1 cellular context compared by ENCODE assay signal in genomic region chr2:235766206-235766794, GRCh38.
TF ChIP-seq lines count a peak whose summit lies in the region.

No MANE protein-coding gene starts in this region.

TF ChIP-seq in H1, 55 proteins besides CTCF, POLR2A, EP300 and RAD21 (continued from another document):
- TF ChIP-seq CHD7 (IDR thresholded peaks at IDR 0.05; ENCODE audit: insufficient replicate concordance, low read length) (no peak), RFX5 (IDR thresholded peaks at IDR 0.05; ENCODE audit: borderline replicate concordance, low read depth, low read length) (no peak), PHF8 (conservative IDR thresholded peaks at IDR 0.05; ENCODE audit: low read depth, low read length) (no peak)
